In genomic region chr12:90021729-90022249, GRCh38 we compare ENCODE assay signal across 30 cellular contexts.
"Had no signal": no experiment of that assay in that cellular context is flagged by ENCODE, and none has a peak within 500 bp of the region (broad histone marks: within the 10 kb centered on the region; RNA-seq: fewer than 3 reads in every experiment).

No MANE protein-coding gene starts in this region.

- H3K27me3 ChIP-seq: ascending aorta, breast epithelium, esophagus muscularis mucosa, foreskin keratinocyte, gastrocnemius medialis had no signal

- H3K4me3 ChIP-seq: ascending aorta, breast epithelium, cardiac muscle cell, coronary artery, esophagus muscularis mucosa, gastrocnemius medialis had no signal

- H3K27ac ChIP-seq: ascending aorta, breast epithelium, cardiac muscle cell, coronary artery, esophagus muscularis mucosa, foreskin keratinocyte, gastrocnemius medialis had no signal

- DNase-seq: activated CD4-positive, alpha-beta memory T cell treated with anti-CD3 and anti-CD28 coated beads, Interleukin-2, amount 10 ng/mL, durations not matched to agents 7 days and 5 days; activated CD4-positive, alpha-beta T cell treated with anti-CD3 and anti-CD28 coated beads for 1 hour; activated CD4-positive, alpha-beta T cell treated with anti-CD3 and anti-CD28 coated beads for 4 hours; activated CD4-positive, alpha-beta T cell treated with anti-CD3 and anti-CD28 coated beads, Interleukin-2, amount 10 ng/mL, durations not matched to agents 7 days and 5 days; activated CD4-positive, alpha-beta T cell treated with anti-CD3 and anti-CD28 coated beads, Interleukin-2, amount 50 U/mL, for 4 hours; activated CD8-positive, alpha-beta memory T cell treated with anti-CD3 and anti-CD28 coated beads, Interleukin-2, amount 50 U/mL, for 48 hours; activated gamma-delta T cell; activated naive CD4-positive, alpha-beta T cell; activated naive CD4-positive, alpha-beta T cell treated with anti-CD3 and anti-CD28 coated beads, Interleukin-2, amount 10 ng/mL, durations not matched to agents 7 days and 5 days; activated naive CD8-positive, alpha-beta T cell treated with anti-CD3 and anti-CD28 coated beads, Interleukin-2, amount 10 ng/mL, durations not matched to agents 7 days and 5 days; activated T-cell treated with anti-CD3 and anti-CD28 coated beads for 4 hours; activated T-cell treated with anti-CD3 and anti-CD28 coated beads, Interleukin-2, amount 50 U/mL, for 24 hours; activated T-cell treated with anti-CD3 and anti-CD28 coated beads, Interleukin-2, amount 50 U/mL, for 72 hours; central memory CD4-positive, alpha-beta T cell; cerebellar nuclear complex; dermis blood vessel endothelial cell; effector CD4-positive, alpha-beta T cell; effector memory CD8-positive, alpha-beta T cell; erythroblast; foreskin keratinocyte; gastrocnemius medialis; glutamatergic neuron; T-helper 2 cell had no signal

- H3K36me3 ChIP-seq: ascending aorta, breast epithelium, cardiac muscle cell, esophagus muscularis mucosa, gastrocnemius medialis had no signal

- H3K9me3 ChIP-seq: ascending aorta, breast epithelium, esophagus muscularis mucosa, gastrocnemius medialis had no signal

- H3K4me1 ChIP-seq: ascending aorta, breast epithelium, esophagus muscularis mucosa, gastrocnemius medialis had no signal

- ATAC-seq: activated naive CD4-positive, alpha-beta T cell treated with anti-CD3 and anti-CD28 coated beads, Interleukin-2, amount 50 U/mL, for 72 hours; activated T-cell treated with anti-CD3 and anti-CD28 coated beads, Interleukin-2, amount 50 U/mL, for 72 hours; effector memory CD8-positive, alpha-beta T cell; foreskin keratinocyte; gastrocnemius medialis; WTC11 had no signal
